Comparison of ENCODE assay signal across 8 cellular contexts in genomic region chr17:979211-979538, GRCh38. TPM values are rescaled to one million over a fixed set of nuclear protein-coding genes. Genes with fewer than 3 reads are reported as not detected.
A peak's percentile ranks its signal among the peaks of the same experiment; 100 is the strongest.
DNase-seq lines count a peak whose midpoint lies in the region; ATAC-seq and TF ChIP-seq lines count a peak whose summit lies in the region.

No MANE protein-coding gene starts in this region.

- intact Hi-C loops in heart right ventricle (cut with DNase I) = loop anchor here (1.0 to 10.0 kb wide), 10 partner anchors 42 to 104 kb away; no protein-coding TSS in a partner anchor

- H3K9me3 ChIP-seq in RWPE2 (ENCODE audit: severe bottlenecking) = no peaks in the 10 kb centered on the region
- H3K9me3 ChIP-seq in heart right ventricle = no peaks in the 10 kb centered on the region

- H3K4me3 ChIP-seq in H7 (ENCODE audit: insufficient read depth, low read depth, low read length) (peak overlapping the region; percentile 91), RWPE2 (ENCODE audit: severe bottlenecking) (peak overlapping the region; percentile 96), heart right ventricle (peak overlapping the region; percentile 49 to 94 (median 81))

- no peaks in the 10 kb centered on the region for H3K36me3 Mint-ChIP-seq in stimulated activated effector memory CD8-positive, alpha-beta T cell treated with anti-CD3 and anti-CD28 coated beads, Interleukin-12 subunit alpha, Interleukin-12 subunit beta, amount 100 ng/mL, for 72 hours

- H3K4me1 ChIP-seq in RWPE2 (ENCODE audit: insufficient read depth, poor library complexity, severe bottlenecking) (peaks cover 24% of the 10 kb centered on the region), heart right ventricle (peaks cover 4 to 53% (median 37%) of the 10 kb centered on the region in 9 donors)

- DNase-seq in H7 = no peak
- no peak for DNase-seq in RWPE2 (ENCODE audit: low spot score)
- DNase-seq in heart right ventricle = no peak
- DNase-seq in stimulated activated effector memory CD8-positive, alpha-beta T cell treated with anti-CD3 and anti-CD28 coated beads, Interleukin-12 subunit alpha, Interleukin-12 subunit beta, amount 100 ng/mL, for 72 hours (ENCODE audit: low spot score in 2 of 2) = no peak
- no peak for DNase-seq in NCI-H2107 treated with DMSO at 0.1 percent for 48 hours (lab: John Stamatoyannopoulos, UW; ENCODE audit: unreplicated experiment)

- H3K36me3 ChIP-seq in H7 (replicated peaks; ENCODE audit: control insufficient read depth, insufficient read depth, low read length) = no peaks in the 10 kb centered on the region
- peaks cover 23% of the 10 kb centered on the region for H3K36me3 ChIP-seq in RWPE2 (ENCODE audit: low read depth)
- H3K36me3 ChIP-seq in heart right ventricle = no peaks in the 10 kb centered on the region

- H3K9me3 Mint-ChIP-seq in stimulated activated effector memory CD8-positive, alpha-beta T cell treated with anti-CD3 and anti-CD28 coated beads, Interleukin-12 subunit alpha, Interleukin-12 subunit beta, amount 100 ng/mL, for 72 hours = no peaks in the 10 kb centered on the region

- 0 to 1% methylated on average over 19 to 28 of the region's 42 CpGs for WGBS in heart right ventricle, 2 donors

- H3K27me3 ChIP-seq in H7 (ENCODE audit: control insufficient read depth, insufficient read depth, low read length) (no peaks in the 10 kb centered on the region), RWPE2 (ENCODE audit: insufficient read depth, poor library complexity, severe bottlenecking) (no peaks in the 10 kb centered on the region), heart right ventricle (peaks cover 0 to 25% (median 0%) of the 10 kb centered on the region in 7 donors)

- peak overlapping the region; percentile 74 for H3K4me3 Mint-ChIP-seq in stimulated activated effector memory CD8-positive, alpha-beta T cell treated with anti-CD3 and anti-CD28 coated beads, Interleukin-12 subunit alpha, Interleukin-12 subunit beta, amount 100 ng/mL, for 72 hours

- no peak overlapping the region for H3K27ac Mint-ChIP-seq in stimulated activated effector memory CD8-positive, alpha-beta T cell treated with anti-CD3 and anti-CD28 coated beads, Interleukin-12 subunit alpha, Interleukin-12 subunit beta, amount 100 ng/mL, for 72 hours

- H3K27ac ChIP-seq in RWPE2 (ENCODE audit: poor library complexity, severe bottlenecking) = peak overlapping the region; percentile 98
- H3K27ac ChIP-seq in heart right ventricle = peak overlapping the region in 9 of 10 donors; percentile 51 to 84 (median 70)

- peaks cover 20% of the 10 kb centered on the region for H3K4me1 Mint-ChIP-seq in stimulated activated effector memory CD8-positive, alpha-beta T cell treated with anti-CD3 and anti-CD28 coated beads, Interleukin-12 subunit alpha, Interleukin-12 subunit beta, amount 100 ng/mL, for 72 hours

- no peak for ATAC-seq in RWPE2 (ENCODE audit: low read depth)
- peak in 4 of 8 donors; percentile 20 to 60 (median 34) for ATAC-seq in heart right ventricle
- ATAC-seq in stimulated activated effector memory CD8-positive, alpha-beta T cell treated with anti-CD3 and anti-CD28 coated beads, Interleukin-12 subunit alpha, Interleukin-12 subunit beta, amount 100 ng/mL, for 72 hours = peak; percentile 39
- no peak for ATAC-seq in HG02981 (IDR thresholded peaks at IDR 0.05; ENCODE audit: unreplicated experiment)
- no peak for ATAC-seq in HG03108 (IDR thresholded peaks at IDR 0.05; ENCODE audit: unreplicated experiment)
- no peak for ATAC-seq in GM19467 (IDR thresholded peaks at IDR 0.05; ENCODE audit: unreplicated experiment)

- TF ChIP-seq CTCF in RWPE2 (IDR thresholded peaks at IDR 0.05; ENCODE audit: poor library complexity, severe bottlenecking) = no peak
- no peak for TF ChIP-seq CTCF in heart right ventricle (IDR thresholded peaks at IDR 0.05)

RNA-seq across cellular contexts. Expression of gene NXN, which starts 0.4 kb away (rescaled TPM):
- total RNA-seq in H7 (2014; rRNA removed; shearing (Covaris generic)) = 127 and 142 TPM in 2 replicates
- total RNA-seq in heart right ventricle = 10 to 100 TPM; 11.6 to 24.4 (median 15.9) TPM
- polyA plus RNA-seq in heart right ventricle = 10 to 100 TPM in 1 of 2 donors, 1 to 10 TPM in 1; 9.9 to 20.8 TPM

RNA-seq across cellular contexts. Expression of gene TIMM22, which starts 17.8 kb away (rescaled TPM):
- total RNA-seq in H7 (2014; rRNA removed; shearing (Covaris generic)) = 20.8 and 31.0 TPM in 2 replicates
- total RNA-seq in heart right ventricle = 10 to 100 TPM; 15.0 to 19.8 (median 18.5) TPM
- 10 to 100 TPM; 12.5 to 14.8 TPM for polyA plus RNA-seq in heart right ventricle
